Comparison of ENCODE assay signal across 9 cellular contexts in the genomic region with DNA sequence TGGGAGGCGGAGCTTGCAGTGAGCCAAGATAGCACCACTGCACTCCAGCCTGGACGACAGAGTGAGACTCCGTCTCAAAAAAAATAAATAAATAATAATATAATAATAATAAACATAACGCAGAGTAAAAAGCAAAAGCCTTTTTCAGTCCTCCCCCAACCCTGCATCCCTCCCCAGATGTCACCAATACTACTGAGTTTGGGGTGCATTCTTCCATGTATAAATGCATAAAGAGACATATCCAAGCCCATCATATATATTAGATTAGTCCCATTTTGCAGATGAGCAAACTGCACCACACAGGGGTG. TPM values are rescaled to one million over a fixed set of nuclear protein-coding genes. Genes with fewer than 3 reads are reported as not detected.
DNase-seq lines count a peak whose midpoint lies in the region; ATAC-seq and TF ChIP-seq lines count a peak whose summit lies in the region.
"Had no signal": no experiment of that assay in that cellular context is flagged by ENCODE, and none has a peak within 500 bp of the region (broad histone marks: within the 10 kb centered on the region; RNA-seq: fewer than 3 reads in every experiment).

No MANE protein-coding gene starts in this region.

- H3K27ac ChIP-seq in right lobe of liver (peak overlapping the region; percentile 86 to 89 (median 89)), tibial artery (peak overlapping the region; percentile 92 to 97)

- H3K9me3 ChIP-seq in right lobe of liver: no peaks in the 10 kb centered on the region
- H3K9me3 ChIP-seq in tibial artery: no peaks in the 10 kb centered on the region

- CTCF ChIA-PET in activated naive CD4-positive, alpha-beta T cell treated with anti-CD3 and anti-CD28 coated beads for 36 hours (lab: Charles Lee): interaction anchor here (0.6 to 2.4 kb wide), 10 partner anchors 12 to 546 kb away, joined by 3 to 16 read pairs (median 4); partner anchors contain the start of genes FALEC and MCL1

- peak overlapping the region; percentile 69 for H3K4me3 Mint-ChIP-seq in activated naive CD4-positive, alpha-beta T cell treated with anti-CD3 and anti-CD28 coated beads for 36 hours

- intact Hi-C loops in activated naive CD4-positive, alpha-beta T cell treated with anti-CD3 and anti-CD28 coated beads for 36 hours (cut with micrococcal nuclease): no loop called here
- intact Hi-C loops in right lobe of liver (cut with DNase I) (no loop called here), tibial artery (cut with DNase I; ENCODE audit: low total_unique reads) (no loop called here)

- H3K27ac Mint-ChIP-seq in activated naive CD4-positive, alpha-beta T cell treated with anti-CD3 and anti-CD28 coated beads for 36 hours: no peak overlapping the region

- ATAC-seq in right lobe of liver (no peak), HG03045 (IDR thresholded peaks at IDR 0.05; ENCODE audit: unreplicated experiment) (no peak)

- in situ Hi-C loops in astrocyte of the spinal cord (cut with HindIII; ENCODE audit: low sequenced_read_pairs): no loop called here

- H3K4me1 Mint-ChIP-seq in activated naive CD4-positive, alpha-beta T cell treated with anti-CD3 and anti-CD28 coated beads for 36 hours (ENCODE audit: low read depth): peaks cover 32% of the 10 kb centered on the region

- H3K27me3 ChIP-seq in right lobe of liver (no peaks in the 10 kb centered on the region), tibial artery (no peaks in the 10 kb centered on the region)

- TF ChIP-seq POLR2A in right lobe of liver (IDR thresholded peaks at IDR 0.05): no peak

- H3K4me1 ChIP-seq in right lobe of liver (peaks cover 0 to 47% (median 9%) of the 10 kb centered on the region in 4 donors), tibial artery (peaks cover 3 to 50% (median 42%) of the 10 kb centered on the region in 4 donors)

- H3K36me3 ChIP-seq in right lobe of liver: no peaks in the 10 kb centered on the region
- no peaks in the 10 kb centered on the region for H3K36me3 ChIP-seq in tibial artery

- peaks cover 33% of the 10 kb centered on the region for H3K27me3 Mint-ChIP-seq in activated naive CD4-positive, alpha-beta T cell treated with anti-CD3 and anti-CD28 coated beads for 36 hours (ENCODE audit: low read depth)

- H3K36me3 Mint-ChIP-seq in activated naive CD4-positive, alpha-beta T cell treated with anti-CD3 and anti-CD28 coated beads for 36 hours (ENCODE audit: low read depth): no peaks in the 10 kb centered on the region

- DNase-seq in activated naive CD4-positive, alpha-beta T cell treated with anti-CD3 and anti-CD28 coated beads for 36 hours: no peak
- no peak for DNase-seq in activated naive CD4-positive, alpha-beta T cell treated with anti-CD3 and anti-CD28 coated beads, Interleukin-2, amount 50 U/mL, for 16 hours
- DNase-seq in astrocyte of the spinal cord (ENCODE audit: low read depth, low spot score) (no peak), right lobe of liver (no peak), tibial artery (no peak), A172 (ENCODE audit: low spot score) (no peak), SIG-M5 (lab: John Stamatoyannopoulos, UW) (no peak)

- H3K9me3 Mint-ChIP-seq in activated naive CD4-positive, alpha-beta T cell treated with anti-CD3 and anti-CD28 coated beads for 36 hours: no peaks in the 10 kb centered on the region

- TF ChIP-seq CTCF in astrocyte of the spinal cord (IDR thresholded peaks at IDR 0.05; ENCODE audit: low read depth, low read length) (no peak), right lobe of liver (IDR thresholded peaks at IDR 0.05) (no peak), tibial artery (IDR thresholded peaks at IDR 0.05) (no peak)

- WGBS in right lobe of liver (ENCODE audit: insufficient coverage, low coverage, low lambda C conversion rate, missing lambda C conversion rate): 32% methylated on average over 4 of the region's 4 CpGs

- H3K4me3 ChIP-seq in astrocyte of the spinal cord (ENCODE audit: low read depth, low read length) (peak overlapping the region; percentile 44), right lobe of liver (peak overlapping the region; percentile 58 to 83 (median 75)), tibial artery (peak overlapping the region; percentile 59 to 73)

RNA-seq across cellular contexts. Expression of gene ADAMTSL4, which starts 0.9 kb away (rescaled TPM):
- 1 to 10 TPM; 1.3 to 2.0 TPM for total RNA-seq in activated naive CD4-positive, alpha-beta T cell treated with anti-CD3 and anti-CD28 coated beads for 36 hours
- total RNA-seq in right lobe of liver: 10 to 100 TPM; 20.5 to 35.2 (median 31.5) TPM
- 0.38 and 2.3 TPM in 2 replicates for total RNA-seq in A172 (2014; rRNA removed; shearing (Covaris generic))

RNA-seq across cellular contexts. Expression of gene MCL1, which starts 31.1 kb away (rescaled TPM):
- 100 to 1,000 TPM; 228 to 235 TPM for total RNA-seq in activated naive CD4-positive, alpha-beta T cell treated with anti-CD3 and anti-CD28 coated beads for 36 hours
- 100 to 1,000 TPM in 5 of 6 experiments, 10 to 100 TPM in 1; 83.6 to 266 (median 158) TPM for total RNA-seq in right lobe of liver
- total RNA-seq in A172 (2014; rRNA removed; shearing (Covaris generic)): 224 and 246 TPM in 2 replicates

RNA-seq across cellular contexts. Expression of gene FALEC, which starts 32.7 kb away (rescaled TPM):
- not detected for total RNA-seq in activated naive CD4-positive, alpha-beta T cell treated with anti-CD3 and anti-CD28 coated beads for 36 hours
- not detected for total RNA-seq in right lobe of liver
- total RNA-seq in A172 (2014; rRNA removed; shearing (Covaris generic)): 0.55 TPM in 1 of 2 replicates, not detected in the other
- total RNA-seq: ureter had no signal

RNA-seq across cellular contexts. Expression of gene ECM1, which starts 40.4 kb away (rescaled TPM):
- total RNA-seq in activated naive CD4-positive, alpha-beta T cell treated with anti-CD3 and anti-CD28 coated beads for 36 hours: under 1 TPM; 0.69 to 0.88 TPM
- total RNA-seq in right lobe of liver: 10 to 100 TPM in 5 of 6 experiments, 1 to 10 TPM in 1; 8.8 to 26.7 (median 14.9) TPM
- 101 and 135 TPM in 2 replicates for total RNA-seq in A172 (2014; rRNA removed; shearing (Covaris generic))
